In genomic region chr5:119285070-119285916, GRCh38 we compare ENCODE assay signal across 13 cellular contexts.
DNase-seq lines count a peak whose midpoint lies in the region; ATAC-seq and TF ChIP-seq lines count a peak whose summit lies in the region.
"Had no signal": no experiment of that assay in that cellular context is flagged by ENCODE, and none has a peak within 500 bp of the region (broad histone marks: within the 10 kb centered on the region; RNA-seq: fewer than 3 reads in every experiment).

No MANE protein-coding gene starts in this region.

- POLR2A ChIA-PET in activated CD4-positive, alpha-beta memory T cell treated with anti-CD3 and anti-CD28 coated beads for 36 hours (lab: Charles Lee), result interaction anchor here (0.8 kb wide), 1 partner anchor 47 kb away, joined by 5 read pairs; no protein-coding TSS in a partner anchor

- peak overlapping the region; percentile 99 for H3K27ac Mint-ChIP-seq in activated naive CD4-positive, alpha-beta T cell treated with anti-CD3 and anti-CD28 coated beads, Interleukin-2, amount 50 U/mL, for 24 hours
- peak overlapping the region; percentile 93 for H3K27ac Mint-ChIP-seq in activated CD4-positive, alpha-beta memory T cell treated with anti-CD3 and anti-CD28 coated beads for 36 hours

- peak overlapping the region; percentile 30 for H3K27ac ChIP-seq in left ventricle myocardium inferior (replicated peaks)
- peak overlapping the region; percentile 5 to 62 for H3K27ac ChIP-seq in tibial artery
- H3K27ac ChIP-seq: colonic mucosa had no signal

- H3K4me3 Mint-ChIP-seq in activated naive CD4-positive, alpha-beta T cell treated with anti-CD3 and anti-CD28 coated beads, Interleukin-2, amount 50 U/mL, for 24 hours, result peak overlapping the region; percentile 70
- no peak overlapping the region for H3K4me3 Mint-ChIP-seq in activated CD4-positive, alpha-beta memory T cell treated with anti-CD3 and anti-CD28 coated beads for 36 hours

- H3K4me3 ChIP-seq in left ventricle myocardium inferior (no peak overlapping the region), tibial artery (no peak overlapping the region)
- H3K4me3 ChIP-seq: colonic mucosa had no signal

- H3K9me3 Mint-ChIP-seq in activated naive CD4-positive, alpha-beta T cell treated with anti-CD3 and anti-CD28 coated beads, Interleukin-2, amount 50 U/mL, for 24 hours, result peaks cover under 1% of the 10 kb centered on the region
- H3K9me3 Mint-ChIP-seq in activated CD4-positive, alpha-beta memory T cell treated with anti-CD3 and anti-CD28 coated beads for 36 hours, result no peaks in the 10 kb centered on the region

- H3K9me3 ChIP-seq in left ventricle myocardium inferior (replicated peaks) (no peaks in the 10 kb centered on the region), tibial artery (no peaks in the 10 kb centered on the region)
- H3K9me3 ChIP-seq: colonic mucosa had no signal

- no peak for DNase-seq in activated naive CD4-positive, alpha-beta T cell (lab: John Stamatoyannopoulos, UW)
- no peak for DNase-seq in activated CD4-positive, alpha-beta memory T cell treated with anti-CD3 and anti-CD28 coated beads for 36 hours
- DNase-seq in left ventricle myocardium inferior (peak; percentile 23), tibial artery (peak in 1 of 2 donors; percentile 25), NCI-H1436 treated with DMSO at 0.1 percent for 48 hours (lab: John Stamatoyannopoulos, UW) (no peak)
- DNase-seq: colonic mucosa; GOT3; Kasumi-1; stimulated activated CD4-positive, alpha-beta T cell treated with anti-CD3 and anti-CD28 coated beads, Interleukin-4, amount 100 ng/mL, for 1 hour; substantia nigra had no signal

- intact Hi-C loops in activated CD4-positive, alpha-beta memory T cell treated with anti-CD3 and anti-CD28 coated beads for 36 hours (cut with micrococcal nuclease), result no loop called here
- intact Hi-C loops in left ventricle myocardium inferior (cut with micrococcal nuclease) (loop anchor here (10.0 kb wide), 1 partner anchor 130 kb away; no protein-coding TSS in a partner anchor), tibial artery (cut with DNase I; ENCODE audit: low total_unique reads) (no loop called here)

- H3K27me3 Mint-ChIP-seq in activated naive CD4-positive, alpha-beta T cell treated with anti-CD3 and anti-CD28 coated beads, Interleukin-2, amount 50 U/mL, for 24 hours, result no peaks in the 10 kb centered on the region
- H3K27me3 Mint-ChIP-seq in activated CD4-positive, alpha-beta memory T cell treated with anti-CD3 and anti-CD28 coated beads for 36 hours, result no peaks in the 10 kb centered on the region

- TF ChIP-seq CTCF in left ventricle myocardium inferior (IDR thresholded peaks at IDR 0.05; ENCODE audit: borderline replicate concordance) (no peak), tibial artery (IDR thresholded peaks at IDR 0.05) (no peak)

- no peaks in the 10 kb centered on the region for H3K27me3 ChIP-seq in left ventricle myocardium inferior (ENCODE audit: low read depth)
- no peaks in the 10 kb centered on the region for H3K27me3 ChIP-seq in tibial artery
- H3K27me3 ChIP-seq: colonic mucosa had no signal

- no peak for ATAC-seq in HG03460 (IDR thresholded peaks at IDR 0.05; ENCODE audit: unreplicated experiment)
- no peak for ATAC-seq in GM21723 (IDR thresholded peaks at IDR 0.05; ENCODE audit: unreplicated experiment)

- H3K36me3 ChIP-seq in left ventricle myocardium inferior (no peaks in the 10 kb centered on the region), tibial artery (no peaks in the 10 kb centered on the region)
- H3K36me3 ChIP-seq: colonic mucosa had no signal

- peaks cover 57% of the 10 kb centered on the region for H3K4me1 ChIP-seq in left ventricle myocardium inferior
- peaks cover 0 to 80% (median 37%) of the 10 kb centered on the region in 4 donors for H3K4me1 ChIP-seq in tibial artery

- CTCF ChIA-PET in activated CD4-positive, alpha-beta memory T cell treated with anti-CD3 and anti-CD28 coated beads for 36 hours (lab: Charles Lee), result interaction anchor here (0.9 to 1.1 kb wide), 2 partner anchors 127 to 298 kb away, joined by 3 read pairs; no protein-coding TSS in a partner anchor

- H3K4me1 Mint-ChIP-seq in activated naive CD4-positive, alpha-beta T cell treated with anti-CD3 and anti-CD28 coated beads, Interleukin-2, amount 50 U/mL, for 24 hours, result peaks cover 100% of the 10 kb centered on the region
- peaks cover 99% of the 10 kb centered on the region for H3K4me1 Mint-ChIP-seq in activated CD4-positive, alpha-beta memory T cell treated with anti-CD3 and anti-CD28 coated beads for 36 hours (ENCODE audit: low read depth)

- H3K36me3 Mint-ChIP-seq in activated naive CD4-positive, alpha-beta T cell treated with anti-CD3 and anti-CD28 coated beads, Interleukin-2, amount 50 U/mL, for 24 hours, result peaks cover 23% of the 10 kb centered on the region
- peaks cover 15% of the 10 kb centered on the region for H3K36me3 Mint-ChIP-seq in activated CD4-positive, alpha-beta memory T cell treated with anti-CD3 and anti-CD28 coated beads for 36 hours
